Comparison of ENCODE assay signal across 30 cellular contexts in the genomic region with DNA sequence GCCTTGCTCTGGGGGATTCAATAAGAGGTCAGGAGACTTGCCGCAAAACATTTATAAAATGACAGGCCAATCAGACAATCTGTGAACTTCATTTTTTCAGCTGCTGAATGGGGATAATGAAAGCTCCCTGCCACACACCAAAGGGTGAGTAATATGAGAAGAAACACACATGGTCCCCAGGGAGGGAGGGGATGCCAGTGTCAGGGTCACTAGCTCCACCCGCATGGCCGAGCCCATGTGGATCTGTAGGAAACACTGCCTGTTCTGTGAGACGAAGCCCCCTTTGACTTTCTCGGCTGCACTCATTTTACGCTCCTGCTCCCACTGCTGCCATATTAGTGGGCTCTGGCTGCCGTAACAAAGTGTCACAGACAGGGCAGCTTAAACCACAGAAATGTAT.
"Had no signal": no experiment of that assay in that cellular context is flagged by ENCODE, and none has a peak within 500 bp of the region (broad histone marks: within the 10 kb centered on the region; RNA-seq: fewer than 3 reads in every experiment).

No MANE protein-coding gene starts in this region.

- H3K4me3 ChIP-seq: coronary artery, dorsolateral prefrontal cortex, gastroesophageal sphincter had no signal

- H3K27me3 Mint-ChIP-seq: activated CD4-positive, alpha-beta T cell treated with anti-CD3 and anti-CD28 coated beads for 36 hours; activated CD8-positive, alpha-beta T cell treated with anti-CD3 and anti-CD28 coated beads for 36 hours; activated naive CD8-positive, alpha-beta T cell; activated T-helper 17 cell treated with anti-CD3 and anti-CD28 coated beads, Interleukin-2, amount 50 U/mL, for 72 hours; central memory CD8-positive, alpha-beta T cell; dendritic cell treated with granulocyte-macrophage colony-stimulating factor and Interleukin-4, amounts not matched to agents 40 ng/mL and 50 ng/mL, for 4 days; T-cell had no signal

- H3K4me1 ChIP-seq: gastroesophageal sphincter had no signal

- H3K27ac ChIP-seq: brain microvascular endothelial cell, coronary artery, dorsolateral prefrontal cortex, gastroesophageal sphincter had no signal

- H3K27ac Mint-ChIP-seq: activated CD4-positive, alpha-beta T cell treated with anti-CD3 and anti-CD28 coated beads for 36 hours; activated CD8-positive, alpha-beta T cell treated with anti-CD3 and anti-CD28 coated beads for 36 hours; activated naive CD8-positive, alpha-beta T cell; activated T-helper 17 cell treated with anti-CD3 and anti-CD28 coated beads, Interleukin-2, amount 50 U/mL, for 72 hours; dendritic cell treated with granulocyte-macrophage colony-stimulating factor and Interleukin-4, amounts not matched to agents 40 ng/mL and 50 ng/mL, for 4 days; endodermal cell; T-cell; T-helper 1 cell treated with Interleukin-12 subunit alpha and Interleukin-12 subunit beta and Interleukin-4 antibody, amounts not matched to agents 30 μg/mL and 1 μg/mL, for 36 hours; T-helper 2 cell treated with Interferon-gamma antibody and Interleukin-4, amounts not matched to agents 5 μg/mL and 100 μg/mL, for 36 hours had no signal

- ATAC-seq: activated CD4-positive, alpha-beta T cell treated with anti-CD3 and anti-CD28 coated beads for 36 hours; activated CD8-positive, alpha-beta T cell treated with anti-CD3 and anti-CD28 coated beads for 36 hours; activated T-cell treated with anti-CD3 and anti-CD28 coated beads, Interleukin-2, amount 50 U/mL, for 4 hours; activated T-helper 17 cell treated with anti-CD3 and anti-CD28 coated beads, Interleukin-2, amount 50 U/mL, for 72 hours; esophagus mucosa; gastroesophageal sphincter; T-cell had no signal

- H3K9me3 Mint-ChIP-seq: activated CD8-positive, alpha-beta T cell treated with anti-CD3 and anti-CD28 coated beads for 36 hours; activated T-cell treated with anti-CD3 and anti-CD28 coated beads, Interleukin-2, amount 50 U/mL, for 4 hours; activated T-helper 17 cell treated with anti-CD3 and anti-CD28 coated beads, Interleukin-2, amount 50 U/mL, for 72 hours; central memory CD8-positive, alpha-beta T cell; dendritic cell treated with granulocyte-macrophage colony-stimulating factor and Interleukin-4, amounts not matched to agents 40 ng/mL and 50 ng/mL, for 4 days; endodermal cell; T-helper 1 cell treated with Interleukin-12 subunit alpha and Interleukin-12 subunit beta and Interleukin-4 antibody, amounts not matched to agents 30 μg/mL and 1 μg/mL, for 36 hours; T-helper 2 cell treated with Interferon-gamma antibody and Interleukin-4, amounts not matched to agents 5 μg/mL and 100 μg/mL, for 36 hours had no signal

- H3K36me3 Mint-ChIP-seq: activated naive CD8-positive, alpha-beta T cell; T-cell had no signal

- H3K4me1 Mint-ChIP-seq: activated CD4-positive, alpha-beta T cell treated with anti-CD3 and anti-CD28 coated beads for 36 hours; activated T-helper 17 cell treated with anti-CD3 and anti-CD28 coated beads, Interleukin-2, amount 50 U/mL, for 72 hours; central memory CD8-positive, alpha-beta T cell; endodermal cell; T-cell had no signal

- H3K4me3 Mint-ChIP-seq: activated CD4-positive, alpha-beta T cell treated with anti-CD3 and anti-CD28 coated beads for 36 hours; activated CD8-positive, alpha-beta T cell treated with anti-CD3 and anti-CD28 coated beads for 36 hours; activated naive CD8-positive, alpha-beta T cell; activated T-cell treated with anti-CD3 and anti-CD28 coated beads, Interleukin-2, amount 50 U/mL, for 4 hours; activated T-helper 17 cell treated with anti-CD3 and anti-CD28 coated beads, Interleukin-2, amount 50 U/mL, for 72 hours; central memory CD8-positive, alpha-beta T cell; dendritic cell treated with granulocyte-macrophage colony-stimulating factor and Interleukin-4, amounts not matched to agents 40 ng/mL and 50 ng/mL, for 4 days; endodermal cell; T-cell; T-helper 1 cell treated with Interleukin-12 subunit alpha and Interleukin-12 subunit beta and Interleukin-4 antibody, amounts not matched to agents 30 μg/mL and 1 μg/mL, for 36 hours; T-helper 2 cell treated with Interferon-gamma antibody and Interleukin-4, amounts not matched to agents 5 μg/mL and 100 μg/mL, for 36 hours had no signal

- H3K9me3 ChIP-seq: gastroesophageal sphincter had no signal

- H3K27me3 ChIP-seq: brain microvascular endothelial cell, dorsolateral prefrontal cortex, gastroesophageal sphincter had no signal

- H3K36me3 ChIP-seq: brain microvascular endothelial cell, gastroesophageal sphincter had no signal

- DNase-seq: activated CD4-positive, alpha-beta T cell treated with anti-CD3 and anti-CD28 coated beads for 36 hours; activated CD4-positive, alpha-beta T cell treated with anti-CD3 and anti-CD28 coated beads, Interleukin-2, amount 50 U/mL, for 1 hour; activated CD4-positive, alpha-beta T cell treated with anti-CD3 and anti-CD28 coated beads, Interleukin-2, amount 50 U/mL, for 48 hours; activated CD4-positive, CD25-positive, alpha-beta regulatory T cell; activated CD4-positive, CD25-positive, alpha-beta regulatory T cell treated with anti-CD3 and anti-CD28 coated beads, Interleukin-2, amount 50 U/mL, for 72 hours; activated CD8-positive, alpha-beta memory T cell treated with anti-CD3 and anti-CD28 coated beads for 24 hours; activated CD8-positive, alpha-beta T cell treated with anti-CD3 and anti-CD28 coated beads for 36 hours; activated effector memory CD4-positive, alpha-beta T cell treated with Interleukin-2 at 50 U/mL for 16 hours; activated gamma-delta T cell treated with Interleukin-2 at 50 U/mL for 16 hours; activated naive CD4-positive, alpha-beta T cell treated with anti-CD3 and anti-CD28 coated beads, Interleukin-2, amount 50 U/mL, for 16 hours; activated naive CD4-positive, alpha-beta T cell treated with Interleukin-2 at 50 U/mL for 16 hours; activated T-cell treated with anti-CD3 and anti-CD28 coated beads, Interleukin-2, amount 50 U/mL, for 4 hours; amniotic stem cell; brain microvascular endothelial cell; dorsolateral prefrontal cortex; effector memory CD4-positive, alpha-beta T cell; endodermal cell; foreskin melanocyte; SW 1271; T-cell; T1000 had no signal
